ENCODE assay signal across 20 cellular contexts in genomic region chr13:29582171-29582570, GRCh38. TPM values are rescaled to one million over a fixed set of nuclear protein-coding genes. Genes with fewer than 3 reads are reported as not detected.
DNase-seq lines count a peak whose midpoint lies in the region; ATAC-seq, FAIRE-seq and TF ChIP-seq lines count a peak whose summit lies in the region.
"Had no signal": no experiment of that assay in that cellular context is flagged by ENCODE, and none has a peak within 500 bp of the region (broad histone marks: within the 10 kb centered on the region; RNA-seq: fewer than 3 reads in every experiment).

No MANE protein-coding gene starts in this region.

- H3K79me2 ChIP-seq in astrocyte (ENCODE audit: insufficient read depth, low read length) = peaks cover 100% of the 10 kb centered on the region

- H3K4me3 ChIP-seq in HUES64 (ENCODE audit: low read length) (0 out of 2 replicates have a peak overlapping the region, but pooled peaks have one; percentile 2), astrocyte (ENCODE audit: insufficient read depth, low read depth, low read length) (peak overlapping the region; percentile 22), pancreas (no peak overlapping the region), suprapubic skin (no peak overlapping the region)
- H3K4me3 ChIP-seq: prostate gland had no signal

- ATAC-seq in pancreas (peak in 3 of 4 donors; percentile 9 to 43 (median 32)), GM18502 (IDR thresholded peaks at IDR 0.05; ENCODE audit: poor library complexity, unreplicated experiment) (no peak), HG02763 (IDR thresholded peaks at IDR 0.05; ENCODE audit: unreplicated experiment) (no peak)
- ATAC-seq: naive thymus-derived CD8-positive, alpha-beta T cell had no signal

- H2AFZ ChIP-seq in astrocyte (ENCODE audit: low read depth, low read length) = no peak overlapping the region

- H3K9ac ChIP-seq in HUES64 (ENCODE audit: low read depth, low read length) (no peak overlapping the region), astrocyte (ENCODE audit: low read length) (peak overlapping the region; percentile 30)
- H3K9ac ChIP-seq: KMS-11 had no signal

- H3K4me1 ChIP-seq in HUES64 (ENCODE audit: insufficient read depth, low read length) (peaks cover 51% of the 10 kb centered on the region), astrocyte (ENCODE audit: insufficient read depth, low read length) (peaks cover 46% of the 10 kb centered on the region), pancreas (peaks cover 16 to 31% (median 17%) of the 10 kb centered on the region in 3 donors), suprapubic skin (peaks cover 67% of the 10 kb centered on the region)
- H3K4me1 ChIP-seq: Caco-2 had no signal

- FAIRE-seq in astrocyte (lab: Jason Lieb, UNC) = no peak
- no peak for FAIRE-seq in pancreas (lab: Jason Lieb, UNC)

- H3K9me3 Mint-ChIP-seq in astrocyte (ENCODE audit: unreplicated experiment) (no peaks in the 10 kb centered on the region), nephron progenitor cell (peaks cover 4% of the 10 kb centered on the region)
- H3K9me3 Mint-ChIP-seq: activated naive CD8-positive, alpha-beta T cell treated with anti-CD3 and anti-CD28 coated beads, Interleukin-2, amount 10 ng/mL, durations not matched to agents 7 days and 5 days; activated T-helper 1 cell treated with anti-CD3 and anti-CD28 coated beads, Interleukin-12 subunit alpha, Interleukin-12 subunit beta, Interleukin-2, Interleukin-4 antibody, amounts not matched to agents 30 ng/mL and 10 ng/mL and 1 ng/mL, durations not matched to agents 14 hours and 24 hours and 36 hours; naive thymus-derived CD8-positive, alpha-beta T cell; T-helper 2 cell treated with Interferon-gamma antibody and Interleukin-4, amounts not matched to agents 5 μg/mL and 100 μg/mL, for 36 hours had no signal

- intact Hi-C loops in cardiac septum (cut with DNase I) (no loop called here), pancreas (cut with DNase I) (no loop called here)

- H4K20me1 ChIP-seq in astrocyte (ENCODE audit: insufficient read depth, low read length) = peaks cover 85% of the 10 kb centered on the region

- H3K36me3 ChIP-seq in HUES64 (ENCODE audit: insufficient read depth, low read length) (no peaks in the 10 kb centered on the region), astrocyte (ENCODE audit: insufficient read depth, low read length) (no peaks in the 10 kb centered on the region), pancreas (no peaks in the 10 kb centered on the region), suprapubic skin (no peaks in the 10 kb centered on the region)
- H3K36me3 ChIP-seq: prostate gland had no signal

- H3K27me3 Mint-ChIP-seq in astrocyte (ENCODE audit: low read depth, unreplicated experiment) (no peaks in the 10 kb centered on the region), nephron progenitor cell (ENCODE audit: low read depth, poor library complexity) (peaks cover 6% of the 10 kb centered on the region)
- H3K27me3 Mint-ChIP-seq: activated naive CD8-positive, alpha-beta T cell treated with anti-CD3 and anti-CD28 coated beads, Interleukin-2, amount 10 ng/mL, durations not matched to agents 7 days and 5 days; naive thymus-derived CD8-positive, alpha-beta T cell had no signal

- H3K27me3 ChIP-seq in HUES64 (ENCODE audit: insufficient read depth, low read length) = no peaks in the 10 kb centered on the region
- no peaks in the 10 kb centered on the region for H3K27me3 ChIP-seq in astrocyte (ENCODE audit: insufficient read depth, low read length)
- no peaks in the 10 kb centered on the region for H3K27me3 ChIP-seq in pancreas
- H3K27me3 ChIP-seq in suprapubic skin = no peaks in the 10 kb centered on the region

- H3K36me3 Mint-ChIP-seq in astrocyte (ENCODE audit: low read depth, unreplicated experiment) (peaks cover 17% of the 10 kb centered on the region), nephron progenitor cell (ENCODE audit: low read depth) (peaks cover 17% of the 10 kb centered on the region)

- H3K9me3 ChIP-seq in HUES64 (ENCODE audit: insufficient read depth, low read depth, low read length) (no peaks in the 10 kb centered on the region), astrocyte (ENCODE audit: insufficient read depth, low read depth, low read length) (no peaks in the 10 kb centered on the region), pancreas (no peaks in the 10 kb centered on the region), suprapubic skin (no peaks in the 10 kb centered on the region)
- H3K9me3 ChIP-seq: Caco-2, prostate gland had no signal

- H3K27ac ChIP-seq in HUES64 (ENCODE audit: low read depth, low read length) (no peak overlapping the region), astrocyte (ENCODE audit: low read depth, low read length) (peak overlapping the region; percentile 19), pancreas (no peak overlapping the region), suprapubic skin (no peak overlapping the region)
- H3K27ac ChIP-seq: KMS-11, prostate gland had no signal

- DNase-seq in astrocyte (ENCODE audit: low read depth) (no peak), cardiac septum (ENCODE audit: low spot score) (peak; percentile 82), pancreas (no peak), nephron progenitor cell (no peak), suprapubic skin (ENCODE audit: low spot score in 2 of 2) (no peak)
- DNase-seq: activated CD4-positive, alpha-beta T cell treated with anti-CD3 and anti-CD28 coated beads for 1 hour; activated naive CD8-positive, alpha-beta T cell treated with anti-CD3 and anti-CD28 coated beads, Interleukin-2, amount 10 ng/mL, durations not matched to agents 7 days and 5 days; Caco-2; dermis blood vessel endothelial cell; naive thymus-derived CD8-positive, alpha-beta T cell; NCI-H1092; NCI-H2107; NCI-H510A treated with DMSO at 0.1 percent for 48 hours had no signal

- no peak for TF ChIP-seq POLR2A in suprapubic skin (IDR thresholded peaks at IDR 0.05)

- peak overlapping the region; percentile 80 for H3K4me2 ChIP-seq in astrocyte (ENCODE audit: low read length)
- H3K4me2 ChIP-seq: KMS-11 had no signal

- TF ChIP-seq EP300 in suprapubic skin (IDR thresholded peaks at IDR 0.05) = no peak

- H3K4me1 Mint-ChIP-seq in astrocyte (ENCODE audit: low read depth, unreplicated experiment) = peaks cover 72% of the 10 kb centered on the region
- peaks cover 53% of the 10 kb centered on the region for H3K4me1 Mint-ChIP-seq in nephron progenitor cell

- peak overlapping the region; percentile 7 for H3K4me3 Mint-ChIP-seq in astrocyte (ENCODE audit: unreplicated experiment)
- no peak overlapping the region for H3K4me3 Mint-ChIP-seq in nephron progenitor cell
- H3K4me3 Mint-ChIP-seq: activated naive CD8-positive, alpha-beta T cell treated with anti-CD3 and anti-CD28 coated beads, Interleukin-2, amount 10 ng/mL, durations not matched to agents 7 days and 5 days; activated T-helper 1 cell treated with anti-CD3 and anti-CD28 coated beads, Interleukin-12 subunit alpha, Interleukin-12 subunit beta, Interleukin-2, Interleukin-4 antibody, amounts not matched to agents 30 ng/mL and 10 ng/mL and 1 ng/mL, durations not matched to agents 14 hours and 24 hours and 36 hours; naive thymus-derived CD8-positive, alpha-beta T cell; T-helper 2 cell treated with Interferon-gamma antibody and Interleukin-4, amounts not matched to agents 5 μg/mL and 100 μg/mL, for 36 hours had no signal

- no peak for TF ChIP-seq CTCF in astrocyte (IDR thresholded peaks at IDR 0.05; ENCODE audit: insufficient read depth, low read depth, low read length)
- no peak for TF ChIP-seq CTCF in pancreas (IDR thresholded peaks at IDR 0.05)
- TF ChIP-seq CTCF in nephron progenitor cell (IDR thresholded peaks at IDR 0.05) = no peak
- no peak for TF ChIP-seq CTCF in suprapubic skin (IDR thresholded peaks at IDR 0.05)

- WGBS in HUES64 = 70% methylated on average over 10 of the region's 10 CpGs
- WGBS in pancreas, 2 donors = 35 to 48% methylated on average over 10 of the region's 10 CpGs
- 56% methylated on average over 5 of the region's 10 CpGs for WGBS in suprapubic skin

- H3K27ac Mint-ChIP-seq in astrocyte (ENCODE audit: unreplicated experiment) = peak overlapping the region; percentile 28
- H3K27ac Mint-ChIP-seq in nephron progenitor cell = no peak overlapping the region
- H3K27ac Mint-ChIP-seq: activated naive CD8-positive, alpha-beta T cell treated with anti-CD3 and anti-CD28 coated beads, Interleukin-2, amount 10 ng/mL, durations not matched to agents 7 days and 5 days; activated T-helper 1 cell treated with anti-CD3 and anti-CD28 coated beads, Interleukin-12 subunit alpha, Interleukin-12 subunit beta, Interleukin-2, Interleukin-4 antibody, amounts not matched to agents 30 ng/mL and 10 ng/mL and 1 ng/mL, durations not matched to agents 14 hours and 24 hours and 36 hours; T-helper 2 cell treated with Interferon-gamma antibody and Interleukin-4, amounts not matched to agents 5 μg/mL and 100 μg/mL, for 36 hours had no signal

RNA-seq across cellular contexts. Expression of gene SLC7A1, which starts 13.3 kb away (rescaled TPM):
- 33.5 TPM for polyA plus RNA-seq in HUES64 (2013, experiment 1 of 2)
- 30.0 TPM for polyA plus RNA-seq in HUES64 (2013, experiment 2 of 2)
- total RNA-seq in astrocyte (112 and 115 TPM in 2 replicates), cardiac septum (30.7 TPM), pancreas (100 to 1,000 TPM in 1 of 6 donors, 10 to 100 TPM in 5; 28.9 to 143 (median 35.0) TPM), suprapubic skin (100 to 1,000 TPM in 1 of 4 donors, 10 to 100 TPM in 3; 72.6 to 101 (median 86.7) TPM)
- polyA plus RNA-seq in pancreas = 10 to 100 TPM in 1 of 2 donors, 1 to 10 TPM in 1; 5.2 to 10.4 TPM

Comparison
In these comparisons a context has a peak if more than half of its experiments do, and no peak if none do; other contexts are left out.
1. H3K4me3 ChIP-seq: peak in HUES64 (single experiment) and astrocyte (single experiment); none in pancreas (0 of 4) and suprapubic skin (single experiment).
2. ATAC-seq: peak in pancreas (3 of 4); none in GM18502 (single experiment) and HG02763 (single experiment).